ENCODE assay signal across 23 cellular contexts in the genomic region with DNA sequence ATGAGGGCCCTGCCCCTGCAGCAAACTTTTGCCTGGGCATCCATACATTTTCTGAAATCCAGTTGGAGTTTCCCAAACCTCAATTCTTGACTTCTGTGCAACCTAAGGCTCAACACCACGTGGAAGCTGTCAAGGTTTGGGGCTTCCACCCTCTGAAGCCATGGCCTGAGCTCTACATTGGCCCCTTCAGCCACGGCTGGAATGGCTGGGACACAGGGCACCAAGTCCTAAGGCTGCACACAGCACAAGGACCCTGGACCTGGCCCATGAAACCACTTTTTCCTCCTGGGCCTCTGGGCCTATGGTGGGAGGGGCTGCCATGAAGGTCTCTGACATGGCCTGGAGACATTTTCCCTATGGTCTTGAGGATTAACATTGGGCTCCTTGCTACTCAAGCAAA.
"Had no signal": no experiment of that assay in that cellular context is flagged by ENCODE, and none has a peak within 500 bp of the region (broad histone marks: within the 10 kb centered on the region; RNA-seq: fewer than 3 reads in every experiment).

No MANE protein-coding gene starts in this region.

- H3K4me3 ChIP-seq: colonic mucosa, coronary artery, dorsolateral prefrontal cortex, esophagus squamous epithelium, gastrocnemius medialis, gastroesophageal sphincter, heart left ventricle, heart right ventricle, hepatocyte had no signal

- H2AFZ ChIP-seq: hepatocyte had no signal

- H3K4me2 ChIP-seq: hepatocyte had no signal

- H3K27ac ChIP-seq: colonic mucosa, coronary artery, dorsolateral prefrontal cortex, epithelial cell of prostate, esophagus squamous epithelium, foreskin keratinocyte, gastrocnemius medialis, gastroesophageal sphincter, heart left ventricle, heart right ventricle, hepatocyte had no signal

- H3K4me1 ChIP-seq: colonic mucosa, foreskin keratinocyte, gastrocnemius medialis, gastroesophageal sphincter, heart right ventricle had no signal

- H3K36me3 ChIP-seq: colonic mucosa, esophagus squamous epithelium, gastrocnemius medialis, gastroesophageal sphincter, heart left ventricle, heart right ventricle had no signal

- H3K79me2 ChIP-seq: hepatocyte had no signal

- H3K27me3 ChIP-seq: colonic mucosa, dorsolateral prefrontal cortex, esophagus squamous epithelium, foreskin keratinocyte, gastrocnemius medialis, gastroesophageal sphincter, heart left ventricle, hepatocyte had no signal

- DNase-seq: colonic mucosa; cortex of kidney; dermis blood vessel endothelial cell; dorsolateral prefrontal cortex; effector CD4-positive, alpha-beta T cell; effector CD8-positive, alpha-beta T cell; effector memory CD4-positive, alpha-beta T cell; effector memory CD8-positive, alpha-beta T cell; endodermal cell; erythroblast; esophagus squamous epithelium; foreskin fibroblast; foreskin keratinocyte; foreskin melanocyte; gastrocnemius medialis; glutamatergic neuron; head of caudate nucleus; heart left ventricle; heart right ventricle had no signal

- H3K9me3 ChIP-seq: colonic mucosa, gastrocnemius medialis, gastroesophageal sphincter had no signal
